15 cellular contexts compared by ENCODE assay signal in the genomic region with DNA sequence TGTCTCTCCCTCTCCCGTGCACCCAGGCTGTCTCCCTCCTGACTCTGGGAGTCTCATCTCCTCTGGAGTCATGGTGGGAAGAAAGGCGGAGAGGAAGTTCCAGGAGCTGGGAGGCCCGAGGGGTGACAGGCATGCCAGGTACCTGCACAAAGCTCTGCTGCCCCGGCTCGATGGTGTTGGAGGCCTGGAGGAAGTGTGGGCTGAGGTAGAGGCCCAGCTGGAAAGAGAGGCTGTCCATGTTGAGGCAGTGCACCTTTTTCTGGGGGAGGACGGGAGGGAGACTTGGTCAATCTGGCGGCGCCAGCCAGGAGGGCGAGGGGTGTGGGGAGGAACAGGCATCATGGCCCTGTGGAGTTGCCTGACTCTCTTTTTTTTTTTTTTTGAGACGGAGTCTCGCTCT. TPM values are rescaled to one million over a fixed set of nuclear protein-coding genes. Genes with fewer than 3 reads are reported as not detected.
DNase-seq lines count a peak whose midpoint lies in the region; ATAC-seq and TF ChIP-seq lines count a peak whose summit lies in the region.
"Had no signal": no experiment of that assay in that cellular context is flagged by ENCODE, and none has a peak within 500 bp of the region (broad histone marks: within the 10 kb centered on the region; RNA-seq: fewer than 3 reads in every experiment).

No MANE protein-coding gene starts in this region.

- intact Hi-C loops in cardiac septum (cut with DNase I) = no loop called here

- no peak overlapping the region for H3K4me2 ChIP-seq in neural progenitor cell

- CTCF ChIA-PET in WTC11 (lab: Charles Lee) = interaction anchor here (0.6 to 3.5 kb wide), 2 partner anchors 21 to 51 kb away, joined by 3 to 16 read pairs; no protein-coding TSS in a partner anchor

- H3K9me3 ChIP-seq in cardiac muscle cell (ENCODE audit: low read depth) = no peaks in the 10 kb centered on the region
- no peaks in the 10 kb centered on the region for H3K9me3 ChIP-seq in neural progenitor cell (ENCODE audit: low read depth)

- TF ChIP-seq CTCF in cardiac muscle cell (IDR thresholded peaks at IDR 0.05; ENCODE audit: low read depth, low read length) (no peak), WTC11 (IDR thresholded peaks at IDR 0.05) (no peak), neural progenitor cell (IDR thresholded peaks at IDR 0.05) (no peak)

- ATAC-seq in WTC11 (no peak), GM18519 (IDR thresholded peaks at IDR 0.05; ENCODE audit: low FRiP score, unreplicated experiment) (no peak)

- H3K9me3 Mint-ChIP-seq in WTC11 (no peaks in the 10 kb centered on the region), neural progenitor cell (no peaks in the 10 kb centered on the region)
- H3K9me3 Mint-ChIP-seq: H9, IgD-negative memory B cell had no signal

- peaks cover 4% of the 10 kb centered on the region; the same call in 1 of the 2 replicates for H3K36me3 Mint-ChIP-seq in WTC11
- H3K36me3 Mint-ChIP-seq in neural progenitor cell = no peaks in the 10 kb centered on the region
- H3K36me3 Mint-ChIP-seq: IgD-negative memory B cell had no signal

- H3K27ac Mint-ChIP-seq in WTC11 (peak overlapping the region; percentile 11; the same call in 1 of the 2 replicates), neural progenitor cell (peak overlapping the region; percentile 57)

- no peaks in the 10 kb centered on the region for H3K4me1 ChIP-seq in cardiac muscle cell (ENCODE audit: low read depth)
- no peaks in the 10 kb centered on the region for H3K4me1 ChIP-seq in neural progenitor cell

- H3K36me3 ChIP-seq in cardiac muscle cell (peaks cover 5% of the 10 kb centered on the region), neural progenitor cell (no peaks in the 10 kb centered on the region)

- H3K4me3 Mint-ChIP-seq in WTC11 (no peak overlapping the region), neural progenitor cell (peak overlapping the region; percentile 27)
- H3K4me3 Mint-ChIP-seq: H9, IgD-negative memory B cell had no signal

- peaks cover 4% of the 10 kb centered on the region for H3F3A ChIP-seq in neural progenitor cell (ENCODE audit: low read depth)

- H3K4me1 Mint-ChIP-seq in WTC11 (no peaks in the 10 kb centered on the region), neural progenitor cell (no peaks in the 10 kb centered on the region)
- H3K4me1 Mint-ChIP-seq: H9 had no signal

- H3K79me2 ChIP-seq in neural progenitor cell (ENCODE audit: low read depth) = no peaks in the 10 kb centered on the region

- peak overlapping the region; percentile 57 for H3K27ac ChIP-seq in cardiac muscle cell
- no peak overlapping the region for H3K27ac ChIP-seq in neural progenitor cell
- no peak overlapping the region for H3K27ac ChIP-seq in caudate nucleus (ENCODE audit: low read depth, low read length)

- POLR2A ChIA-PET in WTC11 (lab: Charles Lee) = no interaction called here

- DNase-seq in cardiac muscle cell (ENCODE audit: low read depth in 1 of 2, low spot score in 1 of 2) (no peak), cardiac septum (ENCODE audit: low spot score) (no peak), WTC11 (ENCODE audit: low spot score) (no peak), neural progenitor cell (ENCODE audit: low spot score) (no peak), caudate nucleus (lab: John Stamatoyannopoulos, UW) (no peak), germinal center (ENCODE audit: low spot score) (no peak)
- DNase-seq: H9, NCI-H510A, RPMI8226 had no signal

- no peak overlapping the region for H3K4me3 ChIP-seq in cardiac muscle cell
- no peak overlapping the region for H3K4me3 ChIP-seq in neural progenitor cell

- no peaks in the 10 kb centered on the region for H4K20me1 ChIP-seq in neural progenitor cell (ENCODE audit: low read depth)

- H3K9ac ChIP-seq in neural progenitor cell = no peak overlapping the region

- no peaks in the 10 kb centered on the region for H3K27me3 ChIP-seq in cardiac muscle cell
- no peaks in the 10 kb centered on the region for H3K27me3 ChIP-seq in neural progenitor cell

- H3K27me3 Mint-ChIP-seq in WTC11 (ENCODE audit: low read depth) (no peaks in the 10 kb centered on the region), neural progenitor cell (ENCODE audit: insufficient read depth, low read depth) (peaks cover 4% of the 10 kb centered on the region)
- H3K27me3 Mint-ChIP-seq: IgD-negative memory B cell had no signal

- no peak overlapping the region for H2AFZ ChIP-seq in neural progenitor cell (replicated peaks)

TF ChIP-seq in WTC11, 78 proteins besides CTCF, POLR2A, EP300 and RAD21 (continues in another document):
- TF ChIP-seq ZNF317 (CRISPR knock-in tag; IDR thresholded peaks at IDR 0.05; ENCODE audit: borderline replicate concordance, low read depth) (no peak), SMAD3 (CRISPR knock-in tag; IDR thresholded peaks at IDR 0.05; ENCODE audit: borderline replicate concordance) (no peak), SP1 (CRISPR knock-in tag; conservative IDR thresholded peaks at IDR 0.05) (no peak), JUN (CRISPR knock-in tag; IDR thresholded peaks at IDR 0.05) (no peak), KAT7 (CRISPR knock-in tag; IDR thresholded peaks at IDR 0.05; ENCODE audit: borderline replicate concordance) (no peak), SMAD4 (CRISPR knock-in tag; IDR thresholded peaks at IDR 0.05) (no peak), PRRX2 (CRISPR knock-in tag; IDR thresholded peaks at IDR 0.05) (no peak), ELF4 (CRISPR knock-in tag; IDR thresholded peaks at IDR 0.05; ENCODE audit: low read depth) (no peak), CBFB (CRISPR knock-in tag; IDR thresholded peaks at IDR 0.05; ENCODE audit: low read depth) (no peak)
- TF ChIP-seq, protein P1, sequence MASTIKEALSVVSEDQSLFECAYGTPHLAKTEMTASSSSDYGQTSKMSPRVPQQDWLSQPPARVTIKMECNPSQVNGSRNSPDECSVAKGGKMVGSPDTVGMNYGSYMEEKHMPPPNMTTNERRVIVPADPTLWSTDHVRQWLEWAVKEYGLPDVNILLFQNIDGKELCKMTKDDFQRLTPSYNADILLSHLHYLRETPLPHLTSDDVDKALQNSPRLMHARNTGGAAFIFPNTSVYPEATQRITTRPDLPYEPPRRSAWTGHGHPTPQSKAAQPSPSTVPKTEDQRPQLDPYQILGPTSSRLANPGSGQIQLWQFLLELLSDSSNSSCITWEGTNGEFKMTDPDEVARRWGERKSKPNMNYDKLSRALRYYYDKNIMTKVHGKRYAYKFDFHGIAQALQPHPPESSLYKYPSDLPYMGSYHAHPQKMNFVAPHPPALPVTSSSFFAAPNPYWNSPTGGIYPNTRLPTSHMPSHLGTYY (CRISPR knock-in tag; IDR thresholded peaks at IDR 0.05) = no peak
- TF ChIP-seq, protein P2, sequence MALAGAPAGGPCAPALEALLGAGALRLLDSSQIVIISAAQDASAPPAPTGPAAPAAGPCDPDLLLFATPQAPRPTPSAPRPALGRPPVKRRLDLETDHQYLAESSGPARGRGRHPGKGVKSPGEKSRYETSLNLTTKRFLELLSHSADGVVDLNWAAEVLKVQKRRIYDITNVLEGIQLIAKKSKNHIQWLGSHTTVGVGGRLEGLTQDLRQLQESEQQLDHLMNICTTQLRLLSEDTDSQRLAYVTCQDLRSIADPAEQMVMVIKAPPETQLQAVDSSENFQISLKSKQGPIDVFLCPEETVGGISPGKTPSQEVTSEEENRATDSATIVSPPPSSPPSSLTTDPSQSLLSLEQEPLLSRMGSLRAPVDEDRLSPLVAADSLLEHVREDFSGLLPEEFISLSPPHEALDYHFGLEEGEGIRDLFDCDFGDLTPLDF (CRISPR knock-in tag; IDR thresholded peaks at IDR 0.05) = no peak
- TF ChIP-seq, protein P3, sequence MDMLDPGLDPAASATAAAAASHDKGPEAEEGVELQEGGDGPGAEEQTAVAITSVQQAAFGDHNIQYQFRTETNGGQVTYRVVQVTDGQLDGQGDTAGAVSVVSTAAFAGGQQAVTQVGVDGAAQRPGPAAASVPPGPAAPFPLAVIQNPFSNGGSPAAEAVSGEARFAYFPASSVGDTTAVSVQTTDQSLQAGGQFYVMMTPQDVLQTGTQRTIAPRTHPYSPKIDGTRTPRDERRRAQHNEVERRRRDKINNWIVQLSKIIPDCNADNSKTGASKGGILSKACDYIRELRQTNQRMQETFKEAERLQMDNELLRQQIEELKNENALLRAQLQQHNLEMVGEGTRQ (CRISPR knock-in tag; IDR thresholded peaks at IDR 0.05) = no peak
- TF ChIP-seq, protein P4, sequence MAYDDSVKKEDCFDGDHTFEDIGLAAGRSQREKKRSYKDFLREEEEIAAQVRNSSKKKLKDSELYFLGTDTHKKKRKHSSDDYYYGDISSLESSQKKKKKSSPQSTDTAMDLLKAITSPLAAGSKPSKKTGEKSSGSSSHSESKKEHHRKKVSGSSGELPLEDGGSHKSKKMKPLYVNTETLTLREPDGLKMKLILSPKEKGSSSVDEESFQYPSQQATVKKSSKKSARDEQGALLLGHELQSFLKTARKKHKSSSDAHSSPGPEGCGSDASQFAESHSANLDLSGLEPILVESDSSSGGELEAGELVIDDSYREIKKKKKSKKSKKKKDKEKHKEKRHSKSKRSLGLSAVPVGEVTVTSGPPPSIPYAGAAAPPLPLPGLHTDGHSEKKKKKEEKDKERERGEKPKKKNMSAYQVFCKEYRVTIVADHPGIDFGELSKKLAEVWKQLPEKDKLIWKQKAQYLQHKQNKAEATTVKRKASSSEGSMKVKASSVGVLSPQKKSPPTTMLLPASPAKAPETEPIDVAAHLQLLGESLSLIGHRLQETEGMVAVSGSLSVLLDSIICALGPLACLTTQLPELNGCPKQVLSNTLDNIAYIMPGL (CRISPR knock-in tag; IDR thresholded peaks at IDR 0.05) = no peak

RNA-seq across cellular contexts. Expression of a gene that starts 15.9 kb away (rescaled TPM):
- total RNA-seq in cardiac muscle cell = 112 and 123 TPM in 2 replicates
- polyA plus RNA-seq in cardiac muscle cell = 78.3 and 111 TPM in 2 replicates
- total RNA-seq in cardiac septum = 36.5 TPM
- 67.7 to 81.7 TPM (median 69.3 TPM) in 3 replicates for total RNA-seq in WTC11 (2021)
- total RNA-seq in neural progenitor cell (ENCODE audit: low replicate concordance) = 32.8 and 60.5 TPM in 2 replicates

RNA-seq across cellular contexts. Expression of a gene that starts 32.7 kb away (rescaled TPM):
- 85.1 and 162 TPM in 2 replicates for total RNA-seq in cardiac muscle cell
- polyA plus RNA-seq in cardiac muscle cell = 139 and 193 TPM in 2 replicates
- 48.7 TPM for total RNA-seq in cardiac septum
- 106 to 111 TPM (median 107 TPM) in 3 replicates for total RNA-seq in WTC11 (2021)
- total RNA-seq in neural progenitor cell (ENCODE audit: low replicate concordance) = 22.5 and 47.8 TPM in 2 replicates

RNA-seq across cellular contexts. Expression of a gene that starts 35.9 kb away (rescaled TPM):
- 6.9 and 15.8 TPM in 2 replicates for total RNA-seq in cardiac muscle cell
- polyA plus RNA-seq in cardiac muscle cell = 12.6 and 35.4 TPM in 2 replicates
- total RNA-seq in cardiac septum = 244 TPM
- 3.7 to 4.4 TPM (median 4.2 TPM) in 3 replicates for total RNA-seq in WTC11 (2021)
- 0.19 TPM in 1 of 2 replicates, not detected in the other for total RNA-seq in neural progenitor cell (ENCODE audit: low replicate concordance)
- total RNA-seq: OCI-LY7 had no signal

RNA-seq across cellular contexts. Expression of a gene that starts 40.1 kb away (rescaled TPM):
- total RNA-seq in cardiac muscle cell (3.5 and 9.9 TPM in 2 replicates), cardiac septum (16.0 TPM), WTC11 (2021) (3.3 to 5.4 TPM (median 3.4 TPM) in 3 replicates), neural progenitor cell (ENCODE audit: low replicate concordance) (1.8 and 1.9 TPM in 2 replicates)
- 3.7 and 9.4 TPM in 2 replicates for polyA plus RNA-seq in cardiac muscle cell
- total RNA-seq: A673, HT-29, LHCN-M2 had no signal

RNA-seq across cellular contexts. Expression of a gene that starts 58.9 kb away (rescaled TPM):
- total RNA-seq in cardiac muscle cell (174 and 175 TPM in 2 replicates), cardiac septum (484 TPM), WTC11 (2021) (27.5 to 34.9 TPM (median 34.4 TPM) in 3 replicates), neural progenitor cell (ENCODE audit: low replicate concordance) (20.5 and 25.6 TPM in 2 replicates)
- 346 and 413 TPM in 2 replicates for polyA plus RNA-seq in cardiac muscle cell

Comparison
In these comparisons a context has a peak if more than half of its experiments do, and no peak if none do; other contexts are left out.
1. RNA of a gene that starts 35.9 kb away (total RNA-seq): 244 TPM in cardiac septum (single experiment); 6.9 to 15.8 TPM in cardiac muscle cell, 3.7 to 4.4 TPM in WTC11 and 0.19 TPM in neural progenitor cell; every median in the first group is over 10 times any median in the second.